Comparison of ENCODE assay signal across 1 cellular context in the genomic region with DNA sequence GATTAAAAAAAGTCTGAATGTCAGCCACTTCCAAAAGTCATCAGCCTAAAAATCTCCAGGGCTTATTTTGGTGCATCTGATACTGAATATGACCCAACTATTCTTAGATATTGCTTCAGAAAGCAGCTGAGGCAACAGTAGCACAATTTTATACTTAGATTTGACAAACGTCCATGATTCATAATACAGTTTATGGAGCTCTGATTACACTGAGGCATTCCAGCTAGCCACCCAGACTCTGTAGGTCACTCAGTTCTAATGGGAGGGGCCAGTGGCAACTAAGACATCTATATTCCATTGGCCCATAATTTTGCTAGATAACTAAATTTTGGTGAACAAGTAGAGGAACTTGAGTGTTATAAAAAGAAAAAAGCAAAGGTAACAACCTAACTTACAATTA.
A peak's percentile ranks its signal among the peaks of the same experiment; 100 is the strongest.
TF ChIP-seq lines count a peak whose summit lies in the region.

No MANE protein-coding gene starts in this region.

TF ChIP-seq in IMR-90, 13 proteins besides CTCF, POLR2A, EP300 and RAD21 (continued from another document):
- TF ChIP-seq, protein P1, sequence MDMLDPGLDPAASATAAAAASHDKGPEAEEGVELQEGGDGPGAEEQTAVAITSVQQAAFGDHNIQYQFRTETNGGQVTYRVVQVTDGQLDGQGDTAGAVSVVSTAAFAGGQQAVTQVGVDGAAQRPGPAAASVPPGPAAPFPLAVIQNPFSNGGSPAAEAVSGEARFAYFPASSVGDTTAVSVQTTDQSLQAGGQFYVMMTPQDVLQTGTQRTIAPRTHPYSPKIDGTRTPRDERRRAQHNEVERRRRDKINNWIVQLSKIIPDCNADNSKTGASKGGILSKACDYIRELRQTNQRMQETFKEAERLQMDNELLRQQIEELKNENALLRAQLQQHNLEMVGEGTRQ (IDR thresholded peaks at IDR 0.05; ENCODE audit: low read depth, low read length): no peak
- TF ChIP-seq BHLHE40 (IDR thresholded peaks at IDR 0.05; ENCODE audit: low read depth, low read length): peak; percentile 41; the same call in 1 of the 2 replicates
- 0 out of 2 replicates have a peak, but pooled peaks have one; percentile 40 for TF ChIP-seq MAZ (IDR thresholded peaks at IDR 0.05; ENCODE audit: borderline replicate concordance, low read depth, low read length)
- TF ChIP-seq NFE2L2 (IDR thresholded peaks at IDR 0.05; ENCODE audit: low read depth, low read length): no peak
- TF ChIP-seq RCOR1 (IDR thresholded peaks at IDR 0.05; ENCODE audit: insufficient replicate concordance, low read length): no peak
- TF ChIP-seq, protein P2, sequence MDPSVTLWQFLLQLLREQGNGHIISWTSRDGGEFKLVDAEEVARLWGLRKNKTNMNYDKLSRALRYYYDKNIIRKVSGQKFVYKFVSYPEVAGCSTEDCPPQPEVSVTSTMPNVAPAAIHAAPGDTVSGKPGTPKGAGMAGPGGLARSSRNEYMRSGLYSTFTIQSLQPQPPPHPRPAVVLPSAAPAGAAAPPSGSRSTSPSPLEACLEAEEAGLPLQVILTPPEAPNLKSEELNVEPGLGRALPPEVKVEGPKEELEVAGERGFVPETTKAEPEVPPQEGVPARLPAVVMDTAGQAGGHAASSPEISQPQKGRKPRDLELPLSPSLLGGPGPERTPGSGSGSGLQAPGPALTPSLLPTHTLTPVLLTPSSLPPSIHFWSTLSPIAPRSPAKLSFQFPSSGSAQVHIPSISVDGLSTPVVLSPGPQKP (IDR thresholded peaks at IDR 0.05; ENCODE audit: borderline replicate concordance, low read depth, low read length): no peak
- TF ChIP-seq CEBPB (IDR thresholded peaks at IDR 0.05; ENCODE audit: low read depth, low read length): peak; percentile 99
TF ChIP-seq in IMR-90: peak in this region for 4.
